Comparison of ENCODE assay signal across 24 cellular contexts in the genomic region with DNA sequence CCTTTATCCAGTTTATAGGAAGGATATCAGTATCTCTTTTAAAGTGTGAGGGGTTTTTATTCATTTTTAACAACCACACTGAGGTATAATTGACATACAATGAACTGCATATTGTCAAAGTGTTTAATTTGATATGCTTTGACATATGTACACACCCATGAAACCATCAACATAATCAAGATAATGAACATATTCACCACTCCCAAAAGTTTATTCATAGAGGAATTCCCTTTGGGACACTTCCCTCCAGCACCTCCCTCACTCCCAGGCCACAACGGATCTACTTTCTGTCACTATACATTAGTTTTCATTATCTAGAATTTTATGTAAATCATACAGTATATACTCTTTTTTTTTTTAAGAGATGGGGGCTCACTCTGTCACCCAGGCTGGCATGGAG.
"Had no signal": no experiment of that assay in that cellular context is flagged by ENCODE, and none has a peak within 500 bp of the region (broad histone marks: within the 10 kb centered on the region; RNA-seq: fewer than 3 reads in every experiment).

No MANE protein-coding gene starts in this region.

- ATAC-seq: naive thymus-derived CD8-positive, alpha-beta T cell; pancreas; right cardiac atrium; right lobe of liver; stimulated activated effector memory CD8-positive, alpha-beta T cell treated with anti-CD3 and anti-CD28 coated beads, Interleukin-12 subunit alpha, Interleukin-12 subunit beta, amount 100 ng/mL, for 72 hours; stimulated activated naive B cell treated with anti-CD40 and anti-IgM and Interleukin-4, amounts not matched to agents 10 μg/mL and 1 μg/mL and 100 μg/mL, for 72 hours; upper lobe of right lung had no signal

- H3K27ac ChIP-seq: neutrophil, pancreas, prostate gland, right lobe of liver, sigmoid colon, suprapubic skin, testis, tibial artery, transverse colon, upper lobe of right lung, uterus had no signal

- H3K4me3 ChIP-seq: pancreas, prostate gland, right lobe of liver, sigmoid colon, suprapubic skin, testis, tibial artery, transverse colon, upper lobe of right lung, uterus had no signal

- H3K27me3 ChIP-seq: neutrophil, pancreas, right lobe of liver, sigmoid colon, suprapubic skin, testis, tibial artery, transverse colon, upper lobe of right lung, uterus had no signal

- H3K4me1 ChIP-seq: prostate gland, right lobe of liver, sigmoid colon, suprapubic skin, testis, tibial artery, upper lobe of right lung, uterus had no signal

- H3K9me3 ChIP-seq: neutrophil, pancreas, prostate gland, right lobe of liver, sigmoid colon, suprapubic skin, testis, tibial artery, transverse colon, upper lobe of right lung, uterus had no signal

- DNase-seq: naive thymus-derived CD8-positive, alpha-beta T cell; nephron progenitor cell; nucleus accumbens; pancreas; right cardiac atrium; right lobe of liver; sigmoid colon; small intestine; stimulated activated CD4-positive, alpha-beta T cell treated with anti-CD3 and anti-CD28 coated beads, Interleukin-15, amount 100 ng/mL, for 24 hours; stimulated activated CD4-positive, alpha-beta T cell treated with anti-CD3 and anti-CD28 coated beads, Interleukin-2, amount 100 ng/mL, for 24 hours; stimulated activated CD4-positive, alpha-beta T cell treated with anti-CD3 and anti-CD28 coated beads, Interleukin-2, amount 100 ng/mL, for 48 hours; stimulated activated CD4-positive, alpha-beta T cell treated with anti-CD3 and anti-CD28 coated beads, Interleukin-4, amount 100 ng/mL, for 24 hours; stimulated activated naive B cell treated with anti-CD40 and anti-IgM and Interleukin-4, amounts not matched to agents 10 μg/mL and 1 μg/mL and 100 μg/mL, for 72 hours; stimulated activated naive CD4-positive, alpha-beta T cell treated with Interleukin-2 at 50 U/mL for 16 hours; substantia nigra; testis; tibial artery; transverse colon; upper lobe of right lung; uterus had no signal

- H3K36me3 ChIP-seq: neutrophil, pancreas, prostate gland, right lobe of liver, sigmoid colon, suprapubic skin, tibial artery, transverse colon, upper lobe of right lung, uterus had no signal
